30 cellular contexts compared by ENCODE assay signal in genomic region chr14:79260406-79260805, GRCh38.
"Had no signal": no experiment of that assay in that cellular context is flagged by ENCODE, and none has a peak within 500 bp of the region (broad histone marks: within the 10 kb centered on the region; RNA-seq: fewer than 3 reads in every experiment).

No MANE protein-coding gene starts in this region.

- DNase-seq: activated effector memory CD4-positive, alpha-beta T cell treated with anti-CD3 and anti-CD28 coated beads, Interleukin-2, amount 50 U/mL, for 16 hours; activated effector memory CD4-positive, alpha-beta T cell treated with Interleukin-2 at 50 U/mL for 16 hours; activated gamma-delta T cell; activated gamma-delta T cell treated with Interleukin-2 at 50 U/mL for 16 hours; activated naive CD4-positive, alpha-beta T cell; activated naive CD4-positive, alpha-beta T cell treated with anti-CD3 and anti-CD28 coated beads for 36 hours; activated naive CD4-positive, alpha-beta T cell treated with anti-CD3 and anti-CD28 coated beads, Interleukin-2, amount 10 ng/mL, durations not matched to agents 7 days and 5 days; activated naive CD4-positive, alpha-beta T cell treated with anti-CD3 and anti-CD28 coated beads, Interleukin-2, amount 50 U/mL, for 16 hours; activated naive CD4-positive, alpha-beta T cell treated with Interleukin-2 at 50 U/mL for 16 hours; activated naive CD8-positive, alpha-beta T cell treated with anti-CD3 and anti-CD28 coated beads for 36 hours; activated naive CD8-positive, alpha-beta T cell treated with anti-CD3 and anti-CD28 coated beads, Interleukin-2, amount 10 ng/mL, durations not matched to agents 7 days and 5 days; activated naive CD8-positive, alpha-beta T cell treated with anti-CD3 and anti-CD28 coated beads, Interleukin-2, amount 50 U/mL, for 24 hours; activated T-cell treated with anti-CD3 and anti-CD28 coated beads for 4 hours; activated T-cell treated with anti-CD3 and anti-CD28 coated beads, Interleukin-2, amount 50 U/mL, for 1 hour; activated T-cell treated with anti-CD3 and anti-CD28 coated beads, Interleukin-2, amount 50 U/mL, for 24 hours; activated T-cell treated with anti-CD3 and anti-CD28 coated beads, Interleukin-2, amount 50 U/mL, for 4 hours; activated T-cell treated with anti-CD3 and anti-CD28 coated beads, Interleukin-2, amount 50 U/mL, for 48 hours; activated T-cell treated with anti-CD3 and anti-CD28 coated beads, Interleukin-2, amount 50 U/mL, for 72 hours; adrenal gland; amniotic stem cell; aorta; body of pancreas; brain microvascular endothelial cell; central memory CD4-positive, alpha-beta T cell; cerebellar nuclear complex had no signal

- H3K4me3 ChIP-seq: adrenal gland, ascending aorta, body of pancreas, breast epithelium, cardiac muscle cell had no signal

- H3K36me3 ChIP-seq: adrenal gland, ascending aorta, brain microvascular endothelial cell, breast epithelium, cardiac muscle cell had no signal

- H3K27me3 ChIP-seq: adrenal gland, ascending aorta, body of pancreas, brain microvascular endothelial cell, breast epithelium, cardiac muscle cell had no signal

- H3K9me3 ChIP-seq: adrenal gland, ascending aorta, body of pancreas, breast epithelium had no signal

- ATAC-seq: activated naive CD4-positive, alpha-beta T cell treated with anti-CD3 and anti-CD28 coated beads, Interleukin-2, amount 50 U/mL, for 72 hours; activated naive CD8-positive, alpha-beta T cell treated with anti-CD3 and anti-CD28 coated beads, Interleukin-2, amount 50 U/mL, for 24 hours; activated T-cell treated with anti-CD3 and anti-CD28 coated beads, Interleukin-2, amount 50 U/mL, for 4 hours; activated T-cell treated with anti-CD3 and anti-CD28 coated beads, Interleukin-2, amount 50 U/mL, for 72 hours; activated T-helper 17 cell treated with anti-CD3 and anti-CD28 coated beads, Interleukin-2, amount 50 U/mL, for 72 hours; body of pancreas had no signal

- H3K27ac ChIP-seq: adrenal gland, ascending aorta, body of pancreas, brain microvascular endothelial cell, breast epithelium, cardiac muscle cell had no signal

- H3K4me1 ChIP-seq: adrenal gland, ascending aorta, body of pancreas, breast epithelium had no signal
